11 cellular contexts compared by ENCODE assay signal in genomic region chr2:130825972-130826253, GRCh38. TPM values are rescaled to one million over a fixed set of nuclear protein-coding genes. Genes with fewer than 3 reads are reported as not detected.
"Had no signal": no experiment of that assay in that cellular context is flagged by ENCODE, and none has a peak within 500 bp of the region (broad histone marks: within the 10 kb centered on the region; RNA-seq: fewer than 3 reads in every experiment).

No MANE protein-coding gene starts in this region.

- H3K9me3 ChIP-seq: psoas muscle had no signal

- DNase-seq: activated B cell treated with CpG ODN at 0.5 μM for 24 hours; activated CD4-positive, alpha-beta T cell treated with anti-CD3 and anti-CD28 coated beads for 48 hours; activated CD8-positive, alpha-beta memory T cell treated with anti-CD3 and anti-CD28 coated beads, Interleukin-2, amount 50 U/mL, for 48 hours; activated naive CD8-positive, alpha-beta T cell treated with anti-CD3 and anti-CD28 coated beads for 36 hours; brain microvascular endothelial cell; mesendoderm; psoas muscle; SW 1271; trophoblast cell had no signal

- H3K36me3 ChIP-seq: brain microvascular endothelial cell had no signal

- H3K4me1 ChIP-seq: psoas muscle had no signal

- H3K27me3 ChIP-seq: brain microvascular endothelial cell had no signal

- H3K27ac ChIP-seq: brain microvascular endothelial cell, psoas muscle had no signal

- ATAC-seq: natural killer cell treated with Interleukin-12 subunit alpha and Interleukin-12 subunit beta and Interleukin-15 and Interleukin-18, amount 100 ng/mL, for 72 hours; psoas muscle; stimulated activated effector memory CD8-positive, alpha-beta T cell treated with anti-CD3 and anti-CD28 coated beads, Interleukin-12 subunit alpha, Interleukin-12 subunit beta, amount 100 ng/mL, for 72 hours had no signal

- H3K4me3 ChIP-seq: psoas muscle had no signal

RNA-seq across cellular contexts. Expression of gene ARHGEF4, which starts 10.8 kb away (rescaled TPM):
- total RNA-seq: natural killer cell treated with Interleukin-12 subunit alpha and Interleukin-12 subunit beta and Interleukin-15 and Interleukin-18, amount 100 ng/mL, for 72 hours had no signal
